In genomic region chr20:1466211-1467081, GRCh38 we compare ENCODE assay signal across 8 cellular contexts. TPM values are rescaled to one million over a fixed set of nuclear protein-coding genes. Genes with fewer than 3 reads are reported as not detected.
A peak's percentile ranks its signal among the peaks of the same experiment; 100 is the strongest.
DNase-seq lines count a peak whose midpoint lies in the region; ATAC-seq, FAIRE-seq and TF ChIP-seq lines count a peak whose summit lies in the region.

NSFL1C (minus strand) TSS chr20:1466849; CDS start chr20:1466824, 25 bp downstream.

- H3K27ac ChIP-seq in pancreas (peak within 1 kb of the TSS; percentile 49 to 92 (median 86)), tibial artery (peak within 1 kb of the TSS; percentile 85 to 88)

- no peaks in the 10 kb centered on the region for H3K36me3 ChIP-seq in pancreas
- peaks cover 0 to 15% (median 7%) of the 10 kb centered on the region in 3 donors for H3K36me3 ChIP-seq in tibial artery

- DNase-seq in GM12864 (ENCODE audit: low read depth) (peak; percentile 72), NCI-H1105 (lab: John Stamatoyannopoulos, UW) (peak; percentile 89), SKM-1 treated with dmso at 0.1 percent for 144 hours (lab: John Stamatoyannopoulos, UW; ENCODE audit: unreplicated experiment) (peak; percentile 72), Right ventricle myocardium inferior (ENCODE audit: missing footprints) (peak; percentile 97), pancreas (peak; percentile 93 to 100 (median 98)), tibial artery (peak; percentile 90 to 97)
- peak; percentile 99 for DNase-seq in activated naive CD8-positive, alpha-beta T cell treated with anti-CD3 and anti-CD28 coated beads for 36 hours

- H3K4me1 Mint-ChIP-seq in activated naive CD8-positive, alpha-beta T cell treated with anti-CD3 and anti-CD28 coated beads for 36 hours, result peaks cover 44% of the 10 kb centered on the region

- H3K4me3 Mint-ChIP-seq in activated naive CD8-positive, alpha-beta T cell treated with anti-CD3 and anti-CD28 coated beads for 36 hours, result peak within 1 kb of the TSS; percentile 85

- H3K9me3 ChIP-seq in pancreas (no peaks in the 10 kb centered on the region), tibial artery (no peaks in the 10 kb centered on the region)

- peaks cover 13% of the 10 kb centered on the region for H3K36me3 Mint-ChIP-seq in activated naive CD8-positive, alpha-beta T cell treated with anti-CD3 and anti-CD28 coated beads for 36 hours

- no peaks in the 10 kb centered on the region for H3K9me3 Mint-ChIP-seq in activated naive CD8-positive, alpha-beta T cell treated with anti-CD3 and anti-CD28 coated beads for 36 hours

- H3K4me1 ChIP-seq in pancreas (peaks cover 32 to 50% (median 39%) of the 10 kb centered on the region in 3 donors), tibial artery (peaks cover 0 to 58% (median 45%) of the 10 kb centered on the region in 4 donors)

- peaks cover 25% of the 10 kb centered on the region for H3K27me3 Mint-ChIP-seq in activated naive CD8-positive, alpha-beta T cell treated with anti-CD3 and anti-CD28 coated beads for 36 hours

- no peaks in the 10 kb centered on the region for H3K27me3 ChIP-seq in pancreas
- no peaks in the 10 kb centered on the region for H3K27me3 ChIP-seq in tibial artery

- 0% methylated on average over 88 to 104 of the region's 104 CpGs for WGBS in pancreas, 2 donors

- TF ChIP-seq CTCF in GM12864 (IDR thresholded peaks at IDR 0.05; ENCODE audit: low read depth, low read length, missing control alignments), result peak; percentile 96
- TF ChIP-seq CTCF in pancreas (IDR thresholded peaks at IDR 0.05), result peak; percentile 91 to 98 (median 96)
- TF ChIP-seq CTCF in tibial artery (IDR thresholded peaks at IDR 0.05), result peak; percentile 95 to 99

- H3K4me3 ChIP-seq in GM12864 (ENCODE audit: low read depth, low read length) (peak within 1 kb of the TSS; percentile 95), pancreas (peak within 1 kb of the TSS; percentile 83 to 100 (median 96)), tibial artery (peak within 1 kb of the TSS; percentile 82 to 93)

- peak within 1 kb of the TSS; percentile 80 for H3K27ac Mint-ChIP-seq in activated naive CD8-positive, alpha-beta T cell treated with anti-CD3 and anti-CD28 coated beads for 36 hours

- FAIRE-seq in pancreas (lab: Jason Lieb, UNC), result no peak

- intact Hi-C loops in Right ventricle myocardium inferior (cut with DNase I), result loop anchor here (2.0 to 5.0 kb wide), 2 partner anchors 139 to 348 kb away; partner anchors contain the start of genes PSMF1 and SDCBP2
- intact Hi-C loops in pancreas (cut with DNase I), result no loop called here
- intact Hi-C loops in tibial artery (cut with DNase I; ENCODE audit: low total_unique reads), result loop anchor here (5.0 to 10.0 kb wide), 3 partner anchors 74 to 1186 kb away; partner anchors contain the start of genes FKBP1A, NOP56 and PSMF1

- peak; percentile 88 for ATAC-seq in HG02623 (IDR thresholded peaks at IDR 0.05; ENCODE audit: unreplicated experiment)
- ATAC-seq in Right ventricle myocardium inferior, result peak; percentile 98
- peak; percentile 85 to 93 (median 92) for ATAC-seq in pancreas

RNA-seq across cellular contexts. Expression of gene NSFL1C, which starts in this region (rescaled TPM):
- 10 to 100 TPM; 94.6 to 96.2 TPM for total RNA-seq in activated naive CD8-positive, alpha-beta T cell treated with anti-CD3 and anti-CD28 coated beads for 36 hours
- total RNA-seq in Right ventricle myocardium inferior, result 51.6 TPM
- 10 to 100 TPM; 27.0 to 43.8 (median 34.3) TPM for total RNA-seq in pancreas
- 10 to 100 TPM; 23.7 to 32.1 TPM for polyA plus RNA-seq in pancreas

Comparison
In these comparisons a context has a peak if more than half of its experiments do, and no peak if none do; other contexts are left out.
1. Peak in every context shown above with its lines: DNase-seq, ATAC-seq, H3K4me3 ChIP-seq and H3K27ac ChIP-seq.
2. intact Hi-C loops: an anchor here in Right ventricle myocardium inferior (2.0 to 5.0 kb wide) and tibial artery (5.0 to 10.0 kb wide); none called in pancreas.